9 cellular contexts compared by ENCODE assay signal in the genomic region with DNA sequence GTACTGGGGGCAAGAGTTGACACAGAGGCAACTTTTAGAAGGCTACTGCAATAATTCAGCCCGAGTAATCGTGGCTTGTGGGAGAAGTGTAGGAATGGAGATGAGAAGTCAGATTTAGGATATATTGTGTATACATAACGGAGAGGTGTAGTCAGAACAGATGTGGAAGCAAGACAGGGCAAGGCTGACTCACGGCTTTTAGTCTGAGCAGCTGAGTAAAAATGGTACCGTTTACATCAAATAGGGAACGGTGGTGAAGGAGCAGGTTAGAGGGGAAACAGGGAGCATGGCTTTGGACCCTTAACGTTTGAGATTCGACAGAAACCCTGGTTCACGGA. TPM values are rescaled to one million over a fixed set of nuclear protein-coding genes. Genes with fewer than 3 reads are reported as not detected.
A peak's percentile ranks its signal among the peaks of the same experiment; 100 is the strongest.
DNase-seq lines count a peak whose midpoint lies in the region; ATAC-seq, FAIRE-seq and TF ChIP-seq lines count a peak whose summit lies in the region.
"Had no signal": no experiment of that assay in that cellular context is flagged by ENCODE, and none has a peak within 500 bp of the region (broad histone marks: within the 10 kb centered on the region; RNA-seq: fewer than 3 reads in every experiment).

No MANE protein-coding gene starts in this region.

- H3K4me1 ChIP-seq in small intestine (ENCODE audit: control insufficient read depth in 2 of 2, insufficient read depth in 1 of 2, low read depth in 1 of 2, low read length in 1 of 2), result peaks cover 3 to 10% of the 10 kb centered on the region in 2 donors

- no peak for TF ChIP-seq CTCF in C4-2B (conservative IDR thresholded peaks at IDR 0.05)
- TF ChIP-seq CTCF in glutamatergic neuron (IDR thresholded peaks at IDR 0.05; ENCODE audit: partially characterized antibody, unreplicated experiment), result no peak

- H3K9me3 Mint-ChIP-seq in glutamatergic neuron (ENCODE audit: unreplicated experiment), result peaks cover 11% of the 10 kb centered on the region

- peak overlapping the region; percentile 98 for H3K27ac ChIP-seq in C4-2B
- peak overlapping the region; percentile 91 to 97 for H3K27ac ChIP-seq in small intestine (ENCODE audit: low read depth in 1 of 2, low read length in 1 of 2)

- no peaks in the 10 kb centered on the region for H3K36me3 ChIP-seq in small intestine (ENCODE audit: control insufficient read depth in 2 of 2, insufficient read depth in 2 of 2, low read length in 2 of 2)

- FAIRE-seq in small intestine (lab: Jason Lieb, UNC), result no peak
- FAIRE-seq: TTC549 had no signal

- peaks cover 11% of the 10 kb centered on the region for H3K27me3 Mint-ChIP-seq in glutamatergic neuron (ENCODE audit: unreplicated experiment)

- H3K27me3 ChIP-seq in small intestine (ENCODE audit: control insufficient read depth in 2 of 2, insufficient read depth in 2 of 2, low read length in 2 of 2), result no peaks in the 10 kb centered on the region

- 17 to 27% (median 24%) methylated on average over 9 of the region's 9 CpGs for WGBS in small intestine, 3 donors

- H3K4me3 ChIP-seq in small intestine (ENCODE audit: low read depth in 1 of 2, low read length in 2 of 2), result peak overlapping the region; percentile 96 to 97

- DNase-seq in HPDE6-E6E7 (ENCODE audit: extremely low spot score) (peak; percentile 43), activated T-helper 1 cell treated with Interleukin-2 at 50 U/mL for 16 hours (ENCODE audit: low read depth) (peak; percentile 2), glutamatergic neuron (no peak), small intestine (no peak), NCI-H128 (lab: John Stamatoyannopoulos, UW; ENCODE audit: unreplicated experiment) (no peak), left colon (no peak)

- ATAC-seq in GM19023 (IDR thresholded peaks at IDR 0.05; ENCODE audit: unreplicated experiment), result peak; percentile 25
- ATAC-seq in left colon, result no peak

- intact Hi-C loops in left colon (cut with DNase I, micrococcal nuclease), result no loop called here

- peak overlapping the region; percentile 98 for H3K27ac Mint-ChIP-seq in glutamatergic neuron (ENCODE audit: unreplicated experiment)

- H3K4me1 Mint-ChIP-seq in glutamatergic neuron (ENCODE audit: low read depth, unreplicated experiment), result peaks cover 17% of the 10 kb centered on the region

- H3K36me3 Mint-ChIP-seq in glutamatergic neuron (ENCODE audit: unreplicated experiment), result no peaks in the 10 kb centered on the region

- peak overlapping the region; percentile 91 for H3K4me3 Mint-ChIP-seq in glutamatergic neuron (ENCODE audit: unreplicated experiment)

- H3K9me3 ChIP-seq in small intestine (ENCODE audit: control insufficient read depth, low read depth), result no peaks in the 10 kb centered on the region

RNA-seq across cellular contexts. Expression of gene LSM14A, which starts 0.8 kb away (rescaled TPM):
- total RNA-seq in glutamatergic neuron (ENCODE audit: unreplicated experiment), result 89.5 TPM
- polyA plus RNA-seq in small intestine, result 10 to 100 TPM; 53.0 to 82.0 (median 64.0) TPM
- total RNA-seq in left colon, result 10 to 100 TPM; 78.2 to 79.0 TPM

Comparison
In these comparisons a context has a peak if more than half of its experiments do, and no peak if none do; other contexts are left out.
1. DNase-seq: peak in HPDE6-E6E7 (single experiment) and activated T-helper 1 cell treated with Interleukin-2 at 50 U/mL for 16 hours (single experiment); none in glutamatergic neuron (single experiment), small intestine (single experiment), NCI-H128 (single experiment) and left colon (0 of 2).